ENCODE assay signal across 1 cellular context in the genomic region with DNA sequence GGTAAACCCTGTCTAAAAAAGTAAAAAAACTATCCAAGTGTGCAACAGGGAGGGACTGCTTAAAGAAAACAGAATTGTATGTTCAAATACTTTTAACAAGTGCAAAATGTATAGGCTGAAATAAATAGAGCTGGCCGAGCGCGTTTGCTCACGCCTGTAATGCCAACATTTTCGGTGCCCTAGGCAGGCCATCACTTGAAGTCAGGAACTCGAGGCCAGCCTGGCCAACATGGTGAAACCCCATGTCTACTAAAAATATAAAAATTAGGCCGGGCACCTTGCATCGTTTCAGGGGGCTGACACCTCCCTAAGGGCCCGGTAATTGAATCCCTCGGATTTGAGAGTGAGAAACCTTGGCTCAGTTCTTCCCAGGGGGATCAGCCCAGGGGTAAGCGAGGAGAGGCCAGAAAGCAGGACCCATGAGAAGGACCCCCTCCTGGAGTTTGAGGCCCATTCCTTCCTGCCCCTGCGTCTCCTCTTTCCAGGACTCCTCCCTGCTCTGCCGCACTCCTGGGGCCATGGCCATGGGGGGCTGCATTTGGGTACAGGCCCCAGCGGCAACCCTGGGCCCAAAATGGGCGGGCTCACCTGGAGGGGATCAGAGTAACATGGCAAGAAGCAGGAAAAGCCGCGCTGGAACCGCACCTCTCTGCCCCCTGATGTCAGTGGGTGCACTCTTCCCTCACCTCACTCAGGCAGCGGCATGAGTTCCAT.
TF ChIP-seq lines count a peak whose summit lies in the region.

No MANE protein-coding gene starts in this region.

TF ChIP-seq in GM23338, 12 proteins besides CTCF, POLR2A, EP300 and RAD21 (continued from another document):
- TF ChIP-seq, protein P1, sequence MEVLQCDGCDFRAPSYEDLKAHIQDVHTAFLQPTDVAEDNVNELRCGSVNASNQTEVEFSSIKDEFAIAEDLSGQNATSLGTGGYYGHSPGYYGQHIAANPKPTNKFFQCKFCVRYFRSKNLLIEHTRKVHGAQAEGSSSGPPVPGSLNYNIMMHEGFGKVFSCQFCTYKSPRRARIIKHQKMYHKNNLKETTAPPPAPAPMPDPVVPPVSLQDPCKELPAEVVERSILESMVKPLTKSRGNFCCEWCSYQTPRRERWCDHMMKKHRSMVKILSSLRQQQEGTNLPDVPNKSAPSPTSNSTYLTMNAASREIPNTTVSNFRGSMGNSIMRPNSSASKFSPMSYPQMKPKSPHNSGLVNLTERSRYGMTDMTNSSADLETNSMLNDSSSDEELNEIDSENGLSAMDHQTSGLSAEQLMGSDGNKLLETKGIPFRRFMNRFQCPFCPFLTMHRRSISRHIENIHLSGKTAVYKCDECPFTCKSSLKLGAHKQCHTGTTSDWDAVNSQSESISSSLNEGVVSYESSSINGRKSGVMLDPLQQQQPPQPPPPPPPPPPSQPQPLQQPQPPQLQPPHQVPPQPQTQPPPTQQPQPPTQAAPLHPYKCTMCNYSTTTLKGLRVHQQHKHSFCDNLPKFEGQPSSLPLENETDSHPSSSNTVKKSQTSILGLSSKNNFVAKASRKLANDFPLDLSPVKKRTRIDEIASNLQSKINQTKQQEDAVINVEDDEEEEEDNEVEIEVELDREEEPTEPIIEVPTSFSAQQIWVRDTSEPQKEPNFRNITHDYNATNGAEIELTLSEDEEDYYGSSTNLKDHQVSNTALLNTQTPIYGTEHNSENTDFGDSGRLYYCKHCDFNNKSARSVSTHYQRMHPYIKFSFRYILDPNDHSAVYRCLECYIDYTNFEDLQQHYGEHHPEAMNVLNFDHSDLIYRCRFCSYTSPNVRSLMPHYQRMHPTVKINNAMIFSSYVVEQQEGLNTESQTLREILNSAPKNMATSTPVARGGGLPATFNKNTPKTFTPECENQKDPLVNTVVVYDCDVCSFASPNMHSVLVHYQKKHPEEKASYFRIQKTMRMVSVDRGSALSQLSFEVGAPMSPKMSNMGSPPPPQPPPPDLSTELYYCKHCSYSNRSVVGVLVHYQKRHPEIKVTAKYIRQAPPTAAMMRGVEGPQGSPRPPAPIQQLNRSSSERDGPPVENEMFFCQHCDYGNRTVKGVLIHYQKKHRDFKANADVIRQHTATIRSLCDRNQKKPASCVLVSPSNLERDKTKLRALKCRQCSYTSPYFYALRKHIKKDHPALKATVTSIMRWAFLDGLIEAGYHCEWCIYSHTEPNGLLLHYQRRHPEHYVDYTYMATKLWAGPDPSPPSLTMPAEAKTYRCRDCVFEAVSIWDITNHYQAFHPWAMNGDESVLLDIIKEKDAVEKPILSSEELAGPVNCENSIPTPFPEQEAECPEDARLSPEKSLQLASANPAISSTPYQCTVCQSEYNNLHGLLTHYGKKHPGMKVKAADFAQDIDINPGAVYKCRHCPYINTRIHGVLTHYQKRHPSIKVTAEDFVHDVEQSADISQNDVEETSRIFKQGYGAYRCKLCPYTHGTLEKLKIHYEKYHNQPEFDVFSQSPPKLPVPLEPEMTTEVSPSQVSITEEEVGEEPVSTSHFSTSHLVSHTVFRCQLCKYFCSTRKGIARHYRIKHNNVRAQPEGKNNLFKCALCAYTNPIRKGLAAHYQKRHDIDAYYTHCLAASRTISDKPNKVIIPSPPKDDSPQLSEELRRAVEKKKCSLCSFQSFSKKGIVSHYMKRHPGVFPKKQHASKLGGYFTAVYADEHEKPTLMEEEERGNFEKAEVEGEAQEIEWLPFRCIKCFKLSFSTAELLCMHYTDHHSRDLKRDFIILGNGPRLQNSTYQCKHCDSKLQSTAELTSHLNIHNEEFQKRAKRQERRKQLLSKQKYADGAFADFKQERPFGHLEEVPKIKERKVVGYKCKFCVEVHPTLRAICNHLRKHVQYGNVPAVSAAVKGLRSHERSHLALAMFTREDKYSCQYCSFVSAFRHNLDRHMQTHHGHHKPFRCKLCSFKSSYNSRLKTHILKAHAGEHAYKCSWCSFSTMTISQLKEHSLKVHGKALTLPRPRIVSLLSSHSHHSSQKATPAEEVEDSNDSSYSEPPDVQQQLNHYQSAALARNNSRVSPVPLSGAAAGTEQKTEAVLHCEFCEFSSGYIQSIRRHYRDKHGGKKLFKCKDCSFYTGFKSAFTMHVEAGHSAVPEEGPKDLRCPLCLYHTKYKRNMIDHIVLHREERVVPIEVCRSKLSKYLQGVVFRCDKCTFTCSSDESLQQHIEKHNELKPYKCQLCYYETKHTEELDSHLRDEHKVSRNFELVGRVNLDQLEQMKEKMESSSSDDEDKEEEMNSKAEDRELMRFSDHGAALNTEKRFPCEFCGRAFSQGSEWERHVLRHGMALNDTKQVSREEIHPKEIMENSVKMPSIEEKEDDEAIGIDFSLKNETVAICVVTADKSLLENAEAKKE (CRISPR knock-in tag; IDR thresholded peaks at IDR 0.05), result no peak
- TF ChIP-seq ZNF114 (CRISPR knock-in tag; IDR thresholded peaks at IDR 0.05), result no peak
